19 cellular contexts compared by ENCODE assay signal in genomic region chr3:124131158-124132115, GRCh38.
A peak's percentile ranks its signal among the peaks of the same experiment; 100 is the strongest.
DNase-seq lines count a peak whose midpoint lies in the region; ATAC-seq and TF ChIP-seq lines count a peak whose summit lies in the region.
"Had no signal": no experiment of that assay in that cellular context is flagged by ENCODE, and none has a peak within 500 bp of the region (broad histone marks: within the 10 kb centered on the region; RNA-seq: fewer than 3 reads in every experiment).

No MANE protein-coding gene starts in this region.

- H3K9ac ChIP-seq in BLaER1 treated with 17β-estradiol and CSF1 and Interleukin-3, amounts not matched to agents 10 nM and 100 nM: peak overlapping the region in 2 of 11 experiments; percentile 12 to 52; a peak in 2 of 22 replicates
- H3K9ac ChIP-seq in adipocyte (ENCODE audit: low read length): no peak overlapping the region

- DNase-seq in Kasumi-1 (lab: John Stamatoyannopoulos, UW) (peak; percentile 1 to 17), adipocyte (ENCODE audit: low read depth) (peak; percentile 15), kidney tubule cell (ENCODE audit: low spot score) (peak; percentile 31), GM13976 (ENCODE audit: low spot score) (no peak)
- no peak for DNase-seq in stimulated activated CD4-positive, alpha-beta T cell treated with anti-CD3 and anti-CD28 coated beads, Interleukin-4, amount 100 ng/mL, for 4 hours
- DNase-seq: activated CD8-positive, alpha-beta T cell treated with anti-CD3 and anti-CD28 coated beads for 36 hours; activated effector memory CD4-positive, alpha-beta T cell treated with Interleukin-2 at 50 U/mL for 16 hours; CD8-positive, alpha-beta T cell; endodermal cell; left colon; NCI-H1048; NCI-H524 treated with DMSO at 0.1 percent for 48 hours; SHP77; stimulated activated naive CD8-positive, alpha-beta T cell treated with anti-CD3 and anti-CD28 coated beads, Interleukin-15, amount 100 ng/mL, for 72 hours had no signal

- ATAC-seq in HG03521 (IDR thresholded peaks at IDR 0.05; ENCODE audit: unreplicated experiment): no peak
- ATAC-seq in HG02623 (IDR thresholded peaks at IDR 0.05; ENCODE audit: unreplicated experiment): no peak
- ATAC-seq: activated CD8-positive, alpha-beta T cell treated with anti-CD3 and anti-CD28 coated beads for 36 hours; CD8-positive, alpha-beta T cell; left colon; natural killer cell treated with Interleukin-12 subunit alpha and Interleukin-12 subunit beta and Interleukin-15 and Interleukin-18, amount 100 ng/mL, for 72 hours; sciatic nerve; stimulated activated naive CD8-positive, alpha-beta T cell treated with anti-CD3 and anti-CD28 coated beads, Interleukin-15, amount 100 ng/mL, for 72 hours had no signal

- in situ Hi-C loops in GM13976 (cut with MboI; ENCODE audit: low sequenced_read_pairs, unreplicated experiment): no loop called here

- no peaks in the 10 kb centered on the region for H3K36me3 ChIP-seq in BLaER1 treated with 17β-estradiol and CSF1 and Interleukin-3, amounts not matched to agents 10 nM and 100 nM
- no peaks in the 10 kb centered on the region for H3K36me3 ChIP-seq in adipocyte (ENCODE audit: control insufficient read depth, insufficient read depth, low read length, severe bottlenecking)

- no peaks in the 10 kb centered on the region for H3K27me3 ChIP-seq in BLaER1 treated with 17β-estradiol and CSF1 and Interleukin-3, amounts not matched to agents 10 nM and 100 nM
- no peaks in the 10 kb centered on the region for H3K27me3 ChIP-seq in adipocyte (replicated peaks; ENCODE audit: control insufficient read depth, insufficient read depth, low read length)

- no peaks in the 10 kb centered on the region for H4K20me1 ChIP-seq in BLaER1 treated with 17β-estradiol and CSF1 and Interleukin-3, amounts not matched to agents 10 nM and 100 nM

- H3K4me3 ChIP-seq in BLaER1 treated with 17β-estradiol and CSF1 and Interleukin-3, amounts not matched to agents 10 nM and 100 nM: peak overlapping the region in 1 of 10 experiments; percentile 14; a peak in 1 of 20 replicates
- no peak overlapping the region for H3K4me3 ChIP-seq in adipocyte (ENCODE audit: low read length)

- no peak for TF ChIP-seq CTCF in GM13976 (IDR thresholded peaks at IDR 0.05; ENCODE audit: borderline replicate concordance, control extremely low read depth, extremely low read depth, insufficient read depth, missing control alignments)

- peak overlapping the region; percentile 53 to 78 (median 67) for H3K4me2 ChIP-seq in BLaER1 treated with 17β-estradiol and CSF1 and Interleukin-3, amounts not matched to agents 10 nM and 100 nM

- peaks cover 14 to 24% (median 19%) of the 10 kb centered on the region in 10 experiments for H3K4me1 ChIP-seq in BLaER1 treated with 17β-estradiol and CSF1 and Interleukin-3, amounts not matched to agents 10 nM and 100 nM
- peaks cover 16% of the 10 kb centered on the region for H3K4me1 ChIP-seq in adipocyte (ENCODE audit: control insufficient read depth, insufficient read depth, low read length)

- peak overlapping the region; percentile 5 to 80 (median 56); a peak in 19 of 22 replicates for H3K27ac ChIP-seq in BLaER1 treated with 17β-estradiol and CSF1 and Interleukin-3, amounts not matched to agents 10 nM and 100 nM

- peaks cover 0 to 10% (median 0%) of the 10 kb centered on the region in 11 experiments; a peak in 3 of 22 replicates for H3K9me3 ChIP-seq in BLaER1 treated with 17β-estradiol and CSF1 and Interleukin-3, amounts not matched to agents 10 nM and 100 nM (replicated peaks in 1 of 11)
- no peaks in the 10 kb centered on the region for H3K9me3 ChIP-seq in adipocyte (ENCODE audit: control insufficient read depth, low read length)

Comparison
In these comparisons a context has a peak if more than half of its experiments do, and no peak if none do; other contexts are left out.
1. DNase-seq: peak in Kasumi-1 (2 of 2), adipocyte (single experiment) and kidney tubule cell (single experiment); none in GM13976 (single experiment) and stimulated activated CD4-positive, alpha-beta T cell treated with anti-CD3 and anti-CD28 coated beads, Interleukin-4, amount 100 ng/mL, for 4 hours (0 of 2).